In the genomic region with DNA sequence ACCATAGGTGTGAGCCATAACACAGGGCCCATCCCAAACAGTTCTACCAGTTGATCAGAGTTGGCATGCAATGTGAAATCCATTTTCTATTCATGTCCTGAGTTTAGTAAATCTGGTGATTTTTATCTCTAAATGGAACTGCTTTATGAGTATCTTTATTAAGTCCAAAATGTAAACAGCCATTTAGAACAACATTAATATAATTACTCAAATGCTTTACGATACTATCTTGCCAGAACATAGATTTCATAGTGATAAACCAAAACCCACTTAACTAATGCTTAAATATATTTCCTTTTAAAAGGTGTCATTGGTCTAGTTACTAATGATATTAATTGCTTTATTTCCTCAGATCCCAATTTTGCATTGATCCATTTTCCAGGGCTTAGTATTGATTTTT, we compare ENCODE assay signal across 7 cellular contexts.
"Had no signal": no experiment of that assay in that cellular context is flagged by ENCODE, and none has a peak within 500 bp of the region (broad histone marks: within the 10 kb centered on the region; RNA-seq: fewer than 3 reads in every experiment).

No MANE protein-coding gene starts in this region.

- H3K4me3 ChIP-seq: K562 had no signal

- H3K4me3 Mint-ChIP-seq: IgD-negative memory B cell had no signal

- H3K27ac ChIP-seq: HL-60 had no signal

- DNase-seq: IMR-90, KBM-7 had no signal

- FAIRE-seq: HepG2, HTR-8/SVneo, K562 had no signal

- H3K27ac Mint-ChIP-seq: IgD-negative memory B cell had no signal

- H3K4me1 Mint-ChIP-seq: IgD-negative memory B cell had no signal

- ATAC-seq: HepG2, K562 had no signal
